Comparison of ENCODE assay signal across 12 cellular contexts in genomic region chr12:92029902-92030586, GRCh38.
DNase-seq lines count a peak whose midpoint lies in the region; ATAC-seq, FAIRE-seq and TF ChIP-seq lines count a peak whose summit lies in the region.
"Had no signal": no experiment of that assay in that cellular context is flagged by ENCODE, and none has a peak within 500 bp of the region (broad histone marks: within the 10 kb centered on the region; RNA-seq: fewer than 3 reads in every experiment).

No MANE protein-coding gene starts in this region.

- H2BK15ac ChIP-seq in H9 (ENCODE audit: low read depth, low read length): no peak overlapping the region

- H3K4me2 ChIP-seq in DND-41 (ENCODE audit: insufficient read depth, low read length) (peak overlapping the region; percentile 62), H9 (ENCODE audit: insufficient read depth, insufficient read length, low read length) (no peak overlapping the region)

- H3K36me3 ChIP-seq in DND-41 (ENCODE audit: insufficient read depth, low read length): no peaks in the 10 kb centered on the region
- H3K36me3 ChIP-seq in Peyer's patch: no peaks in the 10 kb centered on the region
- H3K36me3 ChIP-seq in duodenal mucosa (ENCODE audit: control insufficient read depth in 1 of 2, insufficient read depth in 2 of 2, low read length in 2 of 2): no peaks in the 10 kb centered on the region
- H3K36me3 ChIP-seq in small intestine (ENCODE audit: control insufficient read depth in 2 of 2, insufficient read depth in 2 of 2, low read length in 2 of 2): no peaks in the 10 kb centered on the region

- WGBS in small intestine, 3 donors: 76 to 87% (median 83%) methylated on average over 3 of the region's 3 CpGs
- no CpG with 5 or more reads among the region's 3 CpGs for WGBS in H9 (ENCODE audit: extremely low coverage, insufficient read length, low lambda C conversion rate)

- H3T11ph ChIP-seq in H9 (ENCODE audit: low read length): no peak overlapping the region

- H3K27me3 ChIP-seq in DND-41 (ENCODE audit: insufficient read depth, low read length, poor library complexity) (no peaks in the 10 kb centered on the region), Peyer's patch (no peaks in the 10 kb centered on the region), duodenal mucosa (ENCODE audit: control insufficient read depth in 1 of 2, insufficient read depth in 2 of 2, low read length in 2 of 2) (no peaks in the 10 kb centered on the region), small intestine (ENCODE audit: control insufficient read depth in 2 of 2, insufficient read depth in 2 of 2, low read length in 2 of 2) (no peaks in the 10 kb centered on the region), H9 (ENCODE audit: insufficient read depth, low read length) (no peaks in the 10 kb centered on the region)

- H3K9me3 Mint-ChIP-seq in H9: no peaks in the 10 kb centered on the region

- H2AK5ac ChIP-seq in H9 (ENCODE audit: insufficient read length, low read length): no peak overlapping the region

- no peak for FAIRE-seq in small intestine (lab: Jason Lieb, UNC)
- FAIRE-seq: endometrium, HTR-8/SVneo had no signal

- H2BK20ac ChIP-seq in H9 (ENCODE audit: low read depth, low read length, poor library complexity, severe bottlenecking): no peak overlapping the region

- peak overlapping the region in 1 of 2 experiments; percentile 44; a peak in 2 of 4 replicates for H3K4me3 ChIP-seq in DND-41 (ENCODE audit: low read depth in 1 of 2, low read length in 2 of 2)
- H3K4me3 ChIP-seq in Peyer's patch: no peak overlapping the region
- H3K4me3 ChIP-seq in duodenal mucosa (ENCODE audit: low read depth in 1 of 2, low read length in 2 of 2): no peak overlapping the region
- no peak overlapping the region for H3K4me3 ChIP-seq in small intestine (ENCODE audit: low read depth in 1 of 2, low read length in 2 of 2)

- H3K14ac ChIP-seq in H9 (ENCODE audit: insufficient read depth, low read length): no peak overlapping the region

- H3K4me1 ChIP-seq in DND-41 (ENCODE audit: insufficient read depth, low read length) (peaks cover 88% of the 10 kb centered on the region), Peyer's patch (peaks cover 0 to 15% (median 7%) of the 10 kb centered on the region in 4 donors), duodenal mucosa (ENCODE audit: control insufficient read depth in 1 of 2, insufficient read depth in 2 of 2, low read length in 2 of 2) (peaks cover 6 to 7% of the 10 kb centered on the region in 2 donors), small intestine (ENCODE audit: control insufficient read depth in 2 of 2, insufficient read depth in 1 of 2, low read depth in 1 of 2, low read length in 1 of 2) (peaks cover 1 to 6% of the 10 kb centered on the region in 2 donors), H9 (ENCODE audit: insufficient read depth, low read length) (no peaks in the 10 kb centered on the region; the same call in 1 of the 2 replicates)

- H3K4ac ChIP-seq in H9 (ENCODE audit: low read depth, low read length): no peak overlapping the region

- no peak overlapping the region for H2BK120ac ChIP-seq in H9 (ENCODE audit: low read depth, low read length, poor library complexity, severe bottlenecking)

- no peak overlapping the region for H4K91ac ChIP-seq in H9 (ENCODE audit: insufficient read length, low read depth, low read length)

- H2BK5ac ChIP-seq in H9 (ENCODE audit: insufficient read length, low read length): no peak overlapping the region

- peak overlapping the region; percentile 56 for H3K9ac ChIP-seq in DND-41 (ENCODE audit: low read depth, low read length)
- no peak overlapping the region for H3K9ac ChIP-seq in duodenal mucosa (ENCODE audit: low read depth in 1 of 2, low read length in 2 of 2)
- H3K9ac ChIP-seq in H9 (ENCODE audit: extremely low read depth, insufficient read length, low read length): no peak overlapping the region

- H3K4me3 Mint-ChIP-seq in H9: no peak overlapping the region

- TF ChIP-seq CTCF in DND-41 (IDR thresholded peaks at IDR 0.05; ENCODE audit: borderline replicate concordance, extremely low read depth, low read length, poor library complexity, severe bottlenecking): no peak
- TF ChIP-seq CTCF in Peyer's patch (IDR thresholded peaks at IDR 0.05): no peak
- TF ChIP-seq CTCF in H9 (conservative IDR thresholded peaks at IDR 0.05): no peak

- no peaks in the 10 kb centered on the region for H3K27me3 Mint-ChIP-seq in H9 (ENCODE audit: low read depth)

- DNase-seq in DND-41 (no peak), Peyer's patch (no peak), small intestine (no peak), H9 (no peak), NCI-H1417 treated with DMSO at 0.1 percent for 48 hours (lab: John Stamatoyannopoulos, UW) (no peak)
- DNase-seq: NCI-H2171; stimulated activated CD8-positive, alpha-beta memory T cell treated with anti-CD3 and anti-CD28 coated beads, Interleukin-4, amount 100 ng/mL, for 48 hours had no signal

- no peak overlapping the region for H3K18ac ChIP-seq in H9 (ENCODE audit: insufficient read length, low read depth, low read length)

- no peak overlapping the region for H3K23ac ChIP-seq in H9 (ENCODE audit: insufficient read length, low read depth, low read length)

- H3K27ac Mint-ChIP-seq in H9: no peak overlapping the region

- no peak overlapping the region for H2BK12ac ChIP-seq in H9 (ENCODE audit: insufficient read length, low read depth, low read length)

- H3K9me3 ChIP-seq in DND-41 (ENCODE audit: insufficient read depth, low read length, severe bottlenecking) (no peaks in the 10 kb centered on the region), Peyer's patch (no peaks in the 10 kb centered on the region), duodenal mucosa (ENCODE audit: control insufficient read depth in 1 of 2, low read length in 2 of 2) (no peaks in the 10 kb centered on the region), small intestine (ENCODE audit: control insufficient read depth, low read depth) (no peaks in the 10 kb centered on the region), H9 (ENCODE audit: control insufficient read depth, low read depth, low read length) (no peaks in the 10 kb centered on the region)

- peak; percentile 17 for ATAC-seq in DND-41 (ENCODE audit: insufficient read depth, low read depth)
- no peak for ATAC-seq in GM18907 (IDR thresholded peaks at IDR 0.05; ENCODE audit: unreplicated experiment)
- ATAC-seq in HG02798 (IDR thresholded peaks at IDR 0.05; ENCODE audit: poor library complexity, unreplicated experiment): no peak

- H4K5ac ChIP-seq in H9 (ENCODE audit: insufficient read length, low read depth, low read length): no peak overlapping the region

- H3K79me1 ChIP-seq in H9 (ENCODE audit: insufficient read depth, low read depth, low read length, poor library complexity, severe bottlenecking): no peaks in the 10 kb centered on the region

- H3K4me1 Mint-ChIP-seq in H9: peaks cover 16 to 19% of the 10 kb centered on the region in 2 experiments

- no peak for TF ChIP-seq POLR2A in Peyer's patch (IDR thresholded peaks at IDR 0.05)

- H3K36me3 Mint-ChIP-seq in H9 (ENCODE audit: insufficient read depth in 1 of 3, low read depth in 3 of 3): no peaks in the 10 kb centered on the region

- H4K8ac ChIP-seq in H9 (replicated peaks; ENCODE audit: insufficient read length, low read depth, low read length): no peak overlapping the region

- H2AFZ ChIP-seq in DND-41 (ENCODE audit: low read depth, low read length) (peak overlapping the region; percentile 46), H9 (ENCODE audit: low read length) (no peak overlapping the region)

- H4K20me1 ChIP-seq in DND-41 (ENCODE audit: insufficient read depth, low read length) (no peaks in the 10 kb centered on the region), H9 (ENCODE audit: control insufficient read depth, insufficient read depth, insufficient read length) (no peaks in the 10 kb centered on the region)

- H3K27ac ChIP-seq in DND-41 (ENCODE audit: low read length): peak overlapping the region; percentile 96
- peak overlapping the region; percentile 76 to 85 (median 81) for H3K27ac ChIP-seq in Peyer's patch
- peak overlapping the region; percentile 0 for H3K27ac ChIP-seq in duodenal mucosa (ENCODE audit: low read depth, low read length)
- H3K27ac ChIP-seq in small intestine (ENCODE audit: low read depth in 1 of 2, low read length in 1 of 2): peak overlapping the region; percentile 39 to 69
- no peak overlapping the region for H3K27ac ChIP-seq in H9 (ENCODE audit: insufficient read length, low read depth, low read length)

- peaks cover 27% of the 10 kb centered on the region for H3K79me2 ChIP-seq in DND-41 (ENCODE audit: insufficient read depth, low read length)
- H3K79me2 ChIP-seq in H9 (ENCODE audit: insufficient read depth, low read length): no peaks in the 10 kb centered on the region

- H3K23me2 ChIP-seq in H9 (ENCODE audit: insufficient read length, low read depth, low read length, poor library complexity, severe bottlenecking): no peaks in the 10 kb centered on the region

- H3K56ac ChIP-seq in H9 (ENCODE audit: insufficient read length, low read depth, low read length): no peak overlapping the region
